22 cellular contexts compared by ENCODE assay signal in the genomic region with DNA sequence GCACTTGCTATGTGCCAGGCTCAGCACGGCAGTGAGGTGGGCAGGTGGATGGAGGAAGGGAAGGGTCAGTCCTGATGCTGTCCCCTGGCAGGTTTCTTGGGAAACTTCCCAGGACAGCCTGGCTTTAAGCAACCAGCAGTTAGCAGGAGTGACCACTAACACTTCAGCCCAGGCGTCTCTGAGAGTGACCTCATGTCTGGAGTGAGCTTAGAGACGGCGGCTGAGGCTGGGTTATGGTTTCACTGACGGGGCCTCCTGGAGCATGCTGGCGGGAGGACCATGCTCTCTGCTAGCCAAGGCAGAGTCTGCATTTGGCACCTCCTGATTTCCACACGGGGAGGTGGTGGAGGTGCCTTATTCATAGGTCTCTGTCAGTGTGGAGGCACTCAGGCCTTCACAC.
"Had no signal": no experiment of that assay in that cellular context is flagged by ENCODE, and none has a peak within 500 bp of the region (broad histone marks: within the 10 kb centered on the region; RNA-seq: fewer than 3 reads in every experiment).

No MANE protein-coding gene starts in this region.

- ATAC-seq: effector memory CD8-positive, alpha-beta T cell; foreskin keratinocyte; SK-N-SH treated with all-trans-retinoic acid at 6 μM for 48 hours; stimulated activated naive CD8-positive, alpha-beta T cell treated with anti-CD3 and anti-CD28 coated beads, Interleukin-15, amount 100 ng/mL, for 72 hours; T-cell had no signal

- H3K9me3 ChIP-seq: esophagus squamous epithelium, suprapubic skin, transverse colon, vagina had no signal

- H3K4me3 ChIP-seq: cardiac muscle cell, esophagus squamous epithelium, skin epidermis, suprapubic skin, transverse colon, vagina had no signal

- H3K27me3 ChIP-seq: vagina had no signal

- H3K36me3 ChIP-seq: cardiac muscle cell, esophagus squamous epithelium, suprapubic skin, transverse colon, vagina had no signal

- H3K27ac ChIP-seq: cardiac muscle cell, esophagus squamous epithelium, foreskin keratinocyte, skin epidermis, suprapubic skin, transverse colon, vagina had no signal

- DNase-seq: activated CD4-positive, alpha-beta T cell treated with anti-CD3 and anti-CD28 coated beads, Interleukin-2, amount 10 ng/mL, durations not matched to agents 7 days and 5 days; activated CD8-positive, alpha-beta memory T cell treated with anti-CD3 and anti-CD28 coated beads, Interleukin-2, amount 50 U/mL, for 48 hours; activated effector memory CD4-positive, alpha-beta T cell treated with anti-CD3 and anti-CD28 coated beads, Interleukin-2, amount 50 U/mL, for 16 hours; activated naive CD4-positive, alpha-beta T cell treated with anti-CD3 and anti-CD28 coated beads, Interleukin-2, amount 50 U/mL, for 16 hours; activated T-cell treated with anti-CD3 and anti-CD28 coated beads, Interleukin-2, amount 50 U/mL, for 48 hours; effector memory CD8-positive, alpha-beta T cell; esophagus squamous epithelium; foreskin keratinocyte; nucleus accumbens; posterior cingulate gyrus; retina; stimulated activated CD4-positive, alpha-beta T cell treated with anti-CD3 and anti-CD28 coated beads, Interleukin-15, amount 100 ng/mL, for 24 hours; stimulated activated CD4-positive, alpha-beta T cell treated with anti-CD3 and anti-CD28 coated beads, Interleukin-4, amount 100 ng/mL, for 1 hour; stimulated activated naive CD8-positive, alpha-beta T cell treated with anti-CD3 and anti-CD28 coated beads, Interleukin-15, amount 100 ng/mL, for 72 hours; T-cell; T-helper 9 cell; transverse colon had no signal

- H3K4me1 ChIP-seq: foreskin keratinocyte had no signal
